In the genomic region with DNA sequence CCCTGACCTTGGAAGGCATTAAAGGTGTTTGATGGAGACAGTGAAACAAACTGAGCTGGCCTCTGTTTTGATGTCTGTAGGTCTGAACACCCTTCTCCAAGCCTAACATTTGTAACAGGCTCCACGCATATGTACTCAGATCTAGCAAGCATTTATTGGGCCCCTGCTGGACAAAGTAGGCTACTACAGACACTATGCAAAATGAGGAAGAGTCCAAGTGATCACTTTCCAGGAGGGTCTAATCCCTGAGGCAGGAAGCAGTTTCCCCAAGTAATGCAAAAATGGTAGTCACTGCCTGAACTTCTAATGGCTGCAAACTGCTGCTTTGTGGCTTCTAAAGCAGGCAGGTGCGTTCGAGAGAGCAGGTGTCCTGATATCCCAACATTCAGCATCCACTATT, we compare ENCODE assay signal across 9 cellular contexts.
DNase-seq lines count a peak whose midpoint lies in the region; ATAC-seq and TF ChIP-seq lines count a peak whose summit lies in the region.
"Had no signal": no experiment of that assay in that cellular context is flagged by ENCODE, and none has a peak within 500 bp of the region (broad histone marks: within the 10 kb centered on the region; RNA-seq: fewer than 3 reads in every experiment).

No MANE protein-coding gene starts in this region.

- no peak overlapping the region for H3K4me3 Mint-ChIP-seq in naive thymus-derived CD4-positive, alpha-beta T cell
- H3K4me3 Mint-ChIP-seq: stimulated activated naive CD8-positive, alpha-beta T cell treated with anti-CD3 and anti-CD28 coated beads, Interleukin-15, Interleukin-2, amounts not matched to agents 100 ng/mL and 50 ng/mL, for 24 hours had no signal

- H3K4me3 ChIP-seq in GM12875 (ENCODE audit: low read depth, low read length) (no peak overlapping the region), RWPE2 (ENCODE audit: severe bottlenecking) (no peak overlapping the region)
- no peak overlapping the region for H3K4me3 ChIP-seq in naive thymus-derived CD4-positive, alpha-beta T cell (ENCODE audit: low read length)

- peaks cover 14% of the 10 kb centered on the region for H3K4me1 ChIP-seq in RWPE2 (ENCODE audit: insufficient read depth, poor library complexity, severe bottlenecking)
- no peaks in the 10 kb centered on the region for H3K4me1 ChIP-seq in naive thymus-derived CD4-positive, alpha-beta T cell (ENCODE audit: control insufficient read depth in 2 of 2, insufficient read depth in 2 of 2, low read length in 2 of 2)

- DNase-seq in HuH-7 (ENCODE audit: low spot score) (peak; percentile 24), RWPE2 (ENCODE audit: low spot score) (no peak), foreskin melanocyte (peak; percentile 14), stromal cell of bone marrow (ENCODE audit: low read depth) (peak; percentile 1), posterior cingulate gyrus (no peak)
- no peak for DNase-seq in naive thymus-derived CD4-positive, alpha-beta T cell

- H3K27ac Mint-ChIP-seq in naive thymus-derived CD4-positive, alpha-beta T cell = no peak overlapping the region
- H3K27ac Mint-ChIP-seq: stimulated activated naive CD8-positive, alpha-beta T cell treated with anti-CD3 and anti-CD28 coated beads, Interleukin-15, Interleukin-2, amounts not matched to agents 100 ng/mL and 50 ng/mL, for 24 hours had no signal

- TF ChIP-seq CTCF in 22Rv1 (IDR thresholded peaks at IDR 0.05) = peak; percentile 89
- peak; percentile 59 for TF ChIP-seq CTCF in GM12875 (IDR thresholded peaks at IDR 0.05; ENCODE audit: borderline replicate concordance, insufficient read depth, low read depth, low read length)
- TF ChIP-seq CTCF in RWPE2 (IDR thresholded peaks at IDR 0.05; ENCODE audit: poor library complexity, severe bottlenecking) = peak; percentile 37

- no peaks in the 10 kb centered on the region for H3K9me3 ChIP-seq in RWPE2 (ENCODE audit: severe bottlenecking)
- no peaks in the 10 kb centered on the region for H3K9me3 ChIP-seq in naive thymus-derived CD4-positive, alpha-beta T cell (ENCODE audit: control insufficient read depth in 2 of 3, low read length in 3 of 3)

- POLR2A ChIA-PET in naive thymus-derived CD4-positive, alpha-beta T cell (lab: Charles Lee) = no interaction called here

- peaks cover 0 to 5% (median 0%) of the 10 kb centered on the region in 7 donors for H3K4me1 Mint-ChIP-seq in naive thymus-derived CD4-positive, alpha-beta T cell

- peak; percentile 48; the same call in 2 of the 3 replicates for ATAC-seq in RWPE2 (ENCODE audit: low read depth)
- ATAC-seq in naive thymus-derived CD4-positive, alpha-beta T cell = no peak

- intact Hi-C loops in posterior cingulate gyrus (cut with DNase I) = no loop called here
- intact Hi-C loops in naive thymus-derived CD4-positive, alpha-beta T cell (cut with micrococcal nuclease) = no loop called here

- H3K36me3 Mint-ChIP-seq in naive thymus-derived CD4-positive, alpha-beta T cell = peaks cover 0 to 4% (median 0%) of the 10 kb centered on the region in 5 donors

- no peaks in the 10 kb centered on the region for H3K27me3 ChIP-seq in RWPE2 (ENCODE audit: insufficient read depth, poor library complexity, severe bottlenecking)
- peaks cover 0 to 8% of the 10 kb centered on the region in 2 donors for H3K27me3 ChIP-seq in naive thymus-derived CD4-positive, alpha-beta T cell (ENCODE audit: control insufficient read depth in 2 of 2, insufficient read depth in 2 of 2, low read length in 2 of 2)

- H3K27me3 Mint-ChIP-seq in naive thymus-derived CD4-positive, alpha-beta T cell = peaks cover 15 to 64% (median 44%) of the 10 kb centered on the region in 5 donors

- CTCF ChIA-PET in naive thymus-derived CD4-positive, alpha-beta T cell (lab: Charles Lee) = no interaction called here

- H3K9me3 Mint-ChIP-seq in naive thymus-derived CD4-positive, alpha-beta T cell = peaks cover 0 to 13% (median 2%) of the 10 kb centered on the region in 11 donors
- H3K9me3 Mint-ChIP-seq: stimulated activated naive CD8-positive, alpha-beta T cell treated with anti-CD3 and anti-CD28 coated beads, Interleukin-15, Interleukin-2, amounts not matched to agents 100 ng/mL and 50 ng/mL, for 24 hours had no signal

- no peaks in the 10 kb centered on the region for H3K36me3 ChIP-seq in RWPE2 (ENCODE audit: low read depth)
- no peaks in the 10 kb centered on the region for H3K36me3 ChIP-seq in naive thymus-derived CD4-positive, alpha-beta T cell (ENCODE audit: control insufficient read depth in 2 of 3, insufficient read depth in 3 of 3, low read length in 3 of 3)

- H3K27ac ChIP-seq in 22Rv1 = peak overlapping the region; percentile 99
- H3K27ac ChIP-seq in RWPE2 (ENCODE audit: poor library complexity, severe bottlenecking) = no peak overlapping the region
- H3K27ac ChIP-seq in naive thymus-derived CD4-positive, alpha-beta T cell (ENCODE audit: low read depth, low read length) = no peak overlapping the region

Comparison
In these comparisons a context has a peak if more than half of its experiments do, and no peak if none do; other contexts are left out.
1. CTCF ChIP-seq: peak in every context shown above with its lines; median percentile 89 in 22Rv1; 59 in GM12875; 37 in RWPE2.
2. DNase-seq: peak in HuH-7 (single experiment), foreskin melanocyte (single experiment) and stromal cell of bone marrow (single experiment); none in RWPE2 (single experiment), posterior cingulate gyrus (0 of 10) and naive thymus-derived CD4-positive, alpha-beta T cell (0 of 9).